In genomic region chr15:48748535-48748934, GRCh38 we compare ENCODE assay signal across 28 cellular contexts.
A peak's percentile ranks its signal among the peaks of the same experiment; 100 is the strongest.
DNase-seq lines count a peak whose midpoint lies in the region; ATAC-seq, FAIRE-seq and TF ChIP-seq lines count a peak whose summit lies in the region.
"Had no signal": no experiment of that assay in that cellular context is flagged by ENCODE, and none has a peak within 500 bp of the region (broad histone marks: within the 10 kb centered on the region; RNA-seq: fewer than 3 reads in every experiment).

No MANE protein-coding gene starts in this region.

- H3K23ac ChIP-seq in IMR-90 (ENCODE audit: low read depth, low read length) = no peak overlapping the region

- no peak overlapping the region for H2AK9ac ChIP-seq in IMR-90 (replicated peaks; ENCODE audit: low read depth, low read length, poor library complexity)

- no peak overlapping the region for H3K27ac Mint-ChIP-seq in stimulated activated naive B cell treated with anti-CD40 and anti-IgM and Interleukin-4, amounts not matched to agents 10 μg/mL and 1 μg/mL and 100 μg/mL, for 72 hours
- H3K27ac Mint-ChIP-seq: activated B cell treated with CpG ODN at 0.5 μM for 24 hours; activated naive CD8-positive, alpha-beta T cell treated with anti-CD3 and anti-CD28 coated beads, Interleukin-2, amount 50 U/mL, for 24 hours had no signal

- peak; percentile 59 for ATAC-seq in IMR-90 (ENCODE audit: low read depth)
- no peak for ATAC-seq in K562
- ATAC-seq in stimulated activated naive B cell treated with anti-CD40 and anti-IgM and Interleukin-4, amounts not matched to agents 10 μg/mL and 1 μg/mL and 100 μg/mL, for 72 hours (replicated peaks) = no peak
- ATAC-seq in GM21717 (IDR thresholded peaks at IDR 0.05; ENCODE audit: unreplicated experiment) = no peak
- no peak for ATAC-seq in HG03045 (IDR thresholded peaks at IDR 0.05; ENCODE audit: unreplicated experiment)
- ATAC-seq: A549; activated naive CD8-positive, alpha-beta T cell treated with anti-CD3 and anti-CD28 coated beads, Interleukin-2, amount 50 U/mL, for 24 hours; gastrocnemius medialis; lower lobe of right lung had no signal

- H3K79me1 ChIP-seq in IMR-90 (ENCODE audit: low read depth in 1 of 2, low read length in 2 of 2) = peaks cover 0 to 3% of the 10 kb centered on the region in 2 experiments; a peak in 2 of 4 replicates

- H2BK120ac ChIP-seq in IMR-90 (ENCODE audit: low read depth, low read length) = no peak overlapping the region

- H2BK15ac ChIP-seq in IMR-90 (ENCODE audit: low read depth, low read length) = no peak overlapping the region

- H3K9ac ChIP-seq in IMR-90 (ENCODE audit: low read depth, low read length) (no peak overlapping the region), K562 (ENCODE audit: insufficient read depth in 1 of 2, low read depth in 2 of 2, low read length in 2 of 2) (no peak overlapping the region)

- H3K4me3 ChIP-seq in AG10803 (ENCODE audit: low read length) = no peak overlapping the region
- H3K4me3 ChIP-seq in IMR-90 (ENCODE audit: insufficient read depth, low read depth, low read length) = no peak overlapping the region
- no peak overlapping the region for H3K4me3 ChIP-seq in K562
- H3K4me3 ChIP-seq: A549, gastrocnemius medialis, lower lobe of right lung, transverse colon had no signal

- H3K36me3 Mint-ChIP-seq in stimulated activated naive B cell treated with anti-CD40 and anti-IgM and Interleukin-4, amounts not matched to agents 10 μg/mL and 1 μg/mL and 100 μg/mL, for 72 hours = peaks cover 30 to 48% of the 10 kb centered on the region in 2 donors

- no peak overlapping the region for H3K18ac ChIP-seq in IMR-90 (ENCODE audit: low read depth, low read length)

- H3K79me2 ChIP-seq in K562 (ENCODE audit: control insufficient read depth, insufficient read depth, low read length) = no peaks in the 10 kb centered on the region

- no peaks in the 10 kb centered on the region for H3K9me3 ChIP-seq in IMR-90 (ENCODE audit: control insufficient read depth, insufficient read depth, low read length)
- H3K9me3 ChIP-seq in K562 (replicated peaks; ENCODE audit: control insufficient read depth, insufficient read depth, low read depth, low read length) = no peaks in the 10 kb centered on the region
- H3K9me3 ChIP-seq: A549, gastrocnemius medialis, lower lobe of right lung, transverse colon had no signal

- BruUV-seq in IMR-90 (replicated peaks; lab: Mats Ljungman, UMichigan) (no TSS peak), K562 (replicated peaks; lab: Mats Ljungman, UMichigan) (no TSS peak)

- CTCF ChIA-PET in IMR-90 (lab: Yijun Ruan, JAX) = interaction anchor here (0.6 kb wide), 1 partner anchor 324 kb away, joined by 3 read pairs; no protein-coding TSS in a partner anchor
- CTCF ChIA-PET in K562 (lab: Yijun Ruan, JAX; ENCODE audit: low intra/inter-chr PET ratio) = no interaction called here

- H3K9me3 Mint-ChIP-seq in stimulated activated naive B cell treated with anti-CD40 and anti-IgM and Interleukin-4, amounts not matched to agents 10 μg/mL and 1 μg/mL and 100 μg/mL, for 72 hours = no peaks in the 10 kb centered on the region
- H3K9me3 Mint-ChIP-seq: activated B cell treated with CpG ODN at 0.5 μM for 24 hours; activated naive CD8-positive, alpha-beta T cell treated with anti-CD3 and anti-CD28 coated beads, Interleukin-2, amount 50 U/mL, for 24 hours had no signal

- H3K4me1 Mint-ChIP-seq in stimulated activated naive B cell treated with anti-CD40 and anti-IgM and Interleukin-4, amounts not matched to agents 10 μg/mL and 1 μg/mL and 100 μg/mL, for 72 hours = no peaks in the 10 kb centered on the region
- H3K4me1 Mint-ChIP-seq: activated B cell treated with CpG ODN at 0.5 μM for 24 hours; activated naive CD8-positive, alpha-beta T cell treated with anti-CD3 and anti-CD28 coated beads, Interleukin-2, amount 50 U/mL, for 24 hours had no signal

- no CpG with 5 or more reads among the region's 1 CpG for WGBS in IMR-90 (ENCODE audit: extremely low coverage in 2 of 2, insufficient read length in 1 of 2), 2 experiments
- 7% methylated on average over 1 of the region's 1 CpG for WGBS in K562 (ENCODE audit: insufficient coverage, low coverage, missing lambda C conversion rate)

- H3K36me3 ChIP-seq in IMR-90 (ENCODE audit: control insufficient read depth, insufficient read depth, low read length) (no peaks in the 10 kb centered on the region), K562 (ENCODE audit: control insufficient read depth, insufficient read depth, low read length) (peaks cover 73% of the 10 kb centered on the region)
- H3K36me3 ChIP-seq: gastrocnemius medialis had no signal

- TF ChIP-seq CTCF in AG10803 (conservative IDR thresholded peaks at IDR 0.05; ENCODE audit: low read length) = no peak
- TF ChIP-seq CTCF in IMR-90 (conservative IDR thresholded peaks at IDR 0.05; ENCODE audit: low read depth, low read length) = no peak
- TF ChIP-seq CTCF in K562 (IDR thresholded peaks at IDR 0.05 in 2 of 3, conservative IDR thresholded peaks at IDR 0.05 in 1 of 3; ENCODE audit: insufficient read depth in 2 of 3, low read depth in 1 of 3, low read length in 3 of 3) = no peak

- TF ChIP-seq POLR2A in IMR-90 (IDR thresholded peaks at IDR 0.05; ENCODE audit: low read depth, low read length) = no peak
- TF ChIP-seq POLR2A in K562 (conservative IDR thresholded peaks at IDR 0.05) = no peak

- no peak for TF ChIP-seq EP300 in K562 (IDR thresholded peaks at IDR 0.05; ENCODE audit: low read length)

- H4K91ac ChIP-seq in IMR-90 (ENCODE audit: insufficient read depth, low read depth, low read length) = no peak overlapping the region

- no peak overlapping the region for H4K8ac ChIP-seq in IMR-90 (ENCODE audit: low read depth in 2 of 2, low read length in 2 of 2)

- peak overlapping the region; percentile 7; the same call in 1 of the 2 replicates for H3K4me2 ChIP-seq in IMR-90 (ENCODE audit: low read depth, low read length)
- no peak overlapping the region for H3K4me2 ChIP-seq in K562 (ENCODE audit: insufficient read depth, low read length)
- H3K4me2 ChIP-seq: A549 had no signal

- no peak overlapping the region for H2BK5ac ChIP-seq in IMR-90 (ENCODE audit: low read depth, low read length, poor library complexity, severe bottlenecking)

- H2BK20ac ChIP-seq in IMR-90 (ENCODE audit: low read depth, low read length) = no peak overlapping the region; the same call in 1 of the 2 replicates

- dilution Hi-C loops in IMR-90 (cut with HindIII; ENCODE audit: low sequenced_read_pairs, unreplicated experiment) = no loop called here

- no peaks in the 10 kb centered on the region for H3K27me3 Mint-ChIP-seq in stimulated activated naive B cell treated with anti-CD40 and anti-IgM and Interleukin-4, amounts not matched to agents 10 μg/mL and 1 μg/mL and 100 μg/mL, for 72 hours
- H3K27me3 Mint-ChIP-seq: activated B cell treated with CpG ODN at 0.5 μM for 24 hours; activated naive CD8-positive, alpha-beta T cell treated with anti-CD3 and anti-CD28 coated beads, Interleukin-2, amount 50 U/mL, for 24 hours had no signal

- H3K4ac ChIP-seq in IMR-90 (ENCODE audit: low read depth, low read length) = no peak overlapping the region

- H4K20me1 ChIP-seq in IMR-90 (ENCODE audit: insufficient read depth, low read length) (no peaks in the 10 kb centered on the region), K562 (replicated peaks; ENCODE audit: control insufficient read depth, insufficient read depth, low read length) (no peaks in the 10 kb centered on the region)

- H3K9me1 ChIP-seq in IMR-90 (ENCODE audit: insufficient read depth, low read length) (0 out of 2 replicates have a peak, but pooled peaks cover 6% of the 10 kb centered on the region), K562 (ENCODE audit: control insufficient read depth, insufficient read depth, low read length) (no peaks in the 10 kb centered on the region)

- no peaks in the 10 kb centered on the region for H3K27me3 ChIP-seq in IMR-90 (ENCODE audit: control insufficient read depth, insufficient read depth, low read length)
- H3K27me3 ChIP-seq in K562 (ENCODE audit: control insufficient read depth in 2 of 2, insufficient read depth in 2 of 2, low read length in 2 of 2) = no peaks in the 10 kb centered on the region
- H3K27me3 ChIP-seq: gastrocnemius medialis, transverse colon had no signal

- intact Hi-C loops in IMR-90 (cut with micrococcal nuclease) = loop anchor here (5.0 kb wide), 1 partner anchor 39 kb away; no protein-coding TSS in a partner anchor
- intact Hi-C loops in K562 (cut with micrococcal nuclease) = no loop called here

- H3K4me1 ChIP-seq in IMR-90 (ENCODE audit: control insufficient read depth, insufficient read depth, low read length) (peaks cover 5% of the 10 kb centered on the region; the same call in 1 of the 2 replicates), K562 (replicated peaks in 1 of 2; ENCODE audit: control insufficient read depth in 2 of 2, insufficient read depth in 2 of 2, low read length in 2 of 2) (no peaks in the 10 kb centered on the region)
- H3K4me1 ChIP-seq: A549, gastrocnemius medialis, lower lobe of right lung, transverse colon had no signal

- no peak overlapping the region for H3K4me3 Mint-ChIP-seq in stimulated activated naive B cell treated with anti-CD40 and anti-IgM and Interleukin-4, amounts not matched to agents 10 μg/mL and 1 μg/mL and 100 μg/mL, for 72 hours
- H3K4me3 Mint-ChIP-seq: activated B cell treated with CpG ODN at 0.5 μM for 24 hours; activated naive CD8-positive, alpha-beta T cell treated with anti-CD3 and anti-CD28 coated beads, Interleukin-2, amount 50 U/mL, for 24 hours had no signal

- no peak overlapping the region for H3K27ac ChIP-seq in IMR-90 (ENCODE audit: insufficient read depth, low read length)
- no peak overlapping the region for H3K27ac ChIP-seq in K562 (ENCODE audit: extremely low read depth, low read depth, low read length)
- H3K27ac ChIP-seq: A549, gastrocnemius medialis, lower lobe of right lung, transverse colon had no signal

- H3K56ac ChIP-seq in IMR-90 (ENCODE audit: extremely low read depth, insufficient read depth, low read length) = no peak overlapping the region

- POLR2A ChIA-PET in IMR-90 (lab: Charles Lee; ENCODE audit: unreplicated experiment) (no interaction called here), K562 (lab: Yijun Ruan, JAX) (interaction anchor here (1.1 kb wide), 1 partner anchor 70 kb away, joined by 4 read pairs; no protein-coding TSS in a partner anchor)

- in situ Hi-C loops in IMR-90 (cut with MboI; ENCODE audit: low sequenced_read_pairs) (no loop called here), K562 (cut with MboI) (no loop called here)

- no peak overlapping the region for H4K5ac ChIP-seq in IMR-90 (ENCODE audit: low read depth, low read length)

- H2AK5ac ChIP-seq in IMR-90 (ENCODE audit: low read depth, low read length) = no peak overlapping the region

- DNase-seq in AG10803 (ENCODE audit: low read depth) (peak; percentile 18), IMR-90 (peak; percentile 64), K562 (ENCODE audit: extremely low read depth in 1 of 4, low spot score in 3 of 4) (no peak), iris pigment epithelial cell (ENCODE audit: low read depth) (peak; percentile 58), NOMO-1 treated with dmso at 0.1 percent for 144 hours (lab: John Stamatoyannopoulos, UW; ENCODE audit: unreplicated experiment) (no peak)
- no peak for DNase-seq in stimulated activated naive B cell treated with anti-CD40 and anti-IgM and Interleukin-4, amounts not matched to agents 10 μg/mL and 1 μg/mL and 100 μg/mL, for 72 hours
- DNase-seq: activated B cell treated with CpG ODN at 0.5 μM for 24 hours; activated CD4-positive, alpha-beta T cell treated with anti-CD3 and anti-CD28 coated beads, Interleukin-2, amount 50 U/mL, for 48 hours; activated effector memory CD4-positive, alpha-beta T cell treated with Interleukin-2 at 50 U/mL for 16 hours; activated naive CD8-positive, alpha-beta T cell treated with anti-CD3 and anti-CD28 coated beads, Interleukin-2, amount 50 U/mL, for 24 hours; C1 segment of cervical spinal cord; Calu3; caudate nucleus; dermis blood vessel endothelial cell; gastrocnemius medialis; H7; lower lobe of right lung; NCI-H146; NCI-H2171; NCI-H524 treated with DMSO at 0.1 percent for 48 hours; stimulated activated CD4-positive, alpha-beta T cell treated with anti-CD3 and anti-CD28 coated beads, Interleukin-2, amount 100 ng/mL, for 48 hours; stimulated activated naive CD4-positive, alpha-beta T cell treated with Interleukin-2 at 50 U/mL for 16 hours; T1000; transverse colon had no signal

- no peak overlapping the region for H2AFZ ChIP-seq in IMR-90 (replicated peaks; ENCODE audit: low read length, poor library complexity)
- H2AFZ ChIP-seq in K562 (ENCODE audit: low read depth, low read length) = no peak overlapping the region

- FAIRE-seq in K562 (lab: Jason Lieb, UNC) = no peak
- FAIRE-seq: A549, keratinocyte had no signal

- H3K14ac ChIP-seq in IMR-90 (replicated peaks; ENCODE audit: low read depth, low read length) = no peak overlapping the region

- TF ChIP-seq RAD21 in IMR-90 (IDR thresholded peaks at IDR 0.05; ENCODE audit: low read length) (no peak), K562 (CRISPR knock-in tag; conservative IDR thresholded peaks at IDR 0.05 in 1 of 2, IDR thresholded peaks at IDR 0.05 in 1 of 2) (no peak)

Comparison
In these comparisons a context has a peak if more than half of its experiments do, and no peak if none do; other contexts are left out.
1. DNase-seq: peak in AG10803 (single experiment), IMR-90 (single experiment) and iris pigment epithelial cell (single experiment); none in K562 (0 of 4), stimulated activated naive B cell treated with anti-CD40 and anti-IgM and Interleukin-4, amounts not matched to agents 10 μg/mL and 1 μg/mL and 100 μg/mL, for 72 hours (single experiment) and NOMO-1 treated with dmso at 0.1 percent for 144 hours (single experiment).